Comparison of ENCODE assay signal across 8 cellular contexts in the genomic region with DNA sequence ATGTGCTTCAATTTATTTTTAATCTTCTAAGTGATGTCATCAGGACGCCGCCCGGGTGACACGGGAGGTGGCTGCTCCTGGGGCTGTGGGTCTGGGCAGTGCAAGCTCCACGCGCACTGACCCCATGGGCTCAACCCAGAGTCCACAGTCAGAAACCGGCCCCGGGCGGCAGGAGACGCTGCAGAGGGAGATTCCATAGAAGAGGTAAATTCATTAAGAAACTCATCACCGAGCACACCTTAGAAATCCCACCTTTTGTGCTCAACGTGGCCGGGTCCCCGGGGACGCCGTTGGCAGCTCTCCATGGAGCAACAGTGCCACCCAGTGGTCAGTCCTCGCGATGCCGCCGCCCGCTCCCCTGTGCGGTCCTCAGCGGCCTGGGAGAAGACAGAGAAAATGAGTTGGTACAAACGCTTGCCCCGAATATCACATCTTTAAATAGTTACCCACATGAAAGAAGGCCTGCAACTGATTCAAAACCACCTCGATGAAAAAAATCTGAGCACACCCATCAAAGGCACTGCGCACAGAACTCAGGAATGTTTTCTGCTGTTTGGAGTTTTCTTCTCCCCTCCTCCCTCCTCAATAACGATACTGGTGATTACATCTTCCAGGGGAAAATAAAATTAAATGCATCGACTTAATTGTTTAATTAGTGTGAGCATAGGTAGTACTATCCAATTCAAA.
DNase-seq lines count a peak whose midpoint lies in the region; ATAC-seq and TF ChIP-seq lines count a peak whose summit lies in the region.

No MANE protein-coding gene starts in this region.

- DNase-seq in BE2C (peak; percentile 73), NCI-H2171 (lab: John Stamatoyannopoulos, UW) (peak; percentile 79), colonic mucosa (peak; percentile 49), medulla oblongata (ENCODE audit: extremely low spot score) (peak; percentile 41)
- DNase-seq in activated CD4-positive, alpha-beta T cell treated with anti-CD3 and anti-CD28 coated beads for 48 hours, result peak; percentile 87
- DNase-seq in stimulated activated CD8-positive, alpha-beta memory T cell treated with anti-CD3 and anti-CD28 coated beads, Interleukin-15, amount 100 ng/mL, for 48 hours (ENCODE audit: low read depth in 2 of 2), result peak; percentile 45 to 46

- H3K9me3 ChIP-seq in BE2C (no peaks in the 10 kb centered on the region), colonic mucosa (no peaks in the 10 kb centered on the region)

- intact Hi-C loops in colonic mucosa (cut with DNase I), result loop anchor here (5.0 kb wide), 1 partner anchor 421 kb away; no protein-coding TSS in a partner anchor

- no peak overlapping the region for H3K27ac ChIP-seq in colonic mucosa

- H3K9ac ChIP-seq in colonic mucosa (ENCODE audit: low read depth in 2 of 2, low read length in 2 of 2), result no peak overlapping the region

- TF ChIP-seq CTCF in BE2C (IDR thresholded peaks at IDR 0.05; ENCODE audit: low read depth, low read length) (peak; percentile 94), colonic mucosa (IDR thresholded peaks at IDR 0.05) (peak; percentile 91)

- H3K27me3 ChIP-seq in BE2C, result peaks cover 7% of the 10 kb centered on the region
- peaks cover 5% of the 10 kb centered on the region for H3K27me3 ChIP-seq in colonic mucosa

- ATAC-seq in GM18873 (IDR thresholded peaks at IDR 0.05; ENCODE audit: low FRiP score, unreplicated experiment) (peak; percentile 80), HG03097 (IDR thresholded peaks at IDR 0.05; ENCODE audit: low FRiP score, unreplicated experiment) (peak; percentile 82)

- H3K4me3 ChIP-seq in BE2C (ENCODE audit: low read depth, low read length) (peak overlapping the region; percentile 58), colonic mucosa (no peak overlapping the region)

- H3K4me1 ChIP-seq in BE2C, result peaks cover 18% of the 10 kb centered on the region
- no peaks in the 10 kb centered on the region for H3K4me1 ChIP-seq in colonic mucosa

- no peaks in the 10 kb centered on the region for H3K36me3 ChIP-seq in BE2C
- no peaks in the 10 kb centered on the region for H3K36me3 ChIP-seq in colonic mucosa
